ENCODE assay signal across 8 cellular contexts in the genomic region with DNA sequence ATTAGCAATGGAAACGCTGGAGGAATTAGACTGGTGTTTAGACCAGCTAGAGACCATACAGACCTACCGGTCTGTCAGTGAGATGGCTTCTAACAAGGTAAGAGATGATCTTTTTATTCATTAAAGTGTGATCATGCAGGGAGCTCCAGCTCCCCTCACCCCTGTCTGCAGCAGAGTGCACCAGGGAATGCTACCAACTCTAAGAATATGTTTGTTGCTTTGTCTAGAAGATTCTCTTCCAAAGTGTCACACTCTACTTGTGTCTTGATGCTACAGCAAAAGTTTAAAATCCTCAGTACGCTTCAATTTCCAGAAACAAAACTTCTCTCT.
DNase-seq lines count a peak whose midpoint lies in the region; ATAC-seq and TF ChIP-seq lines count a peak whose summit lies in the region.

No MANE protein-coding gene starts in this region.

- peak overlapping the region; percentile 69 for H3K4me3 ChIP-seq in AG04449 (ENCODE audit: low read depth, low read length)
- H3K4me3 ChIP-seq in HL-60 (replicated peaks; ENCODE audit: insufficient read depth, low read length), result peak overlapping the region; percentile 61
- H3K4me3 ChIP-seq in ectodermal cell (ENCODE audit: insufficient read depth, low read depth, low read length), result peak overlapping the region; percentile 17
- H3K4me3 ChIP-seq in naive thymus-derived CD4-positive, alpha-beta T cell (ENCODE audit: low read length), result peak overlapping the region; percentile 86

- H3K27ac Mint-ChIP-seq in naive thymus-derived CD4-positive, alpha-beta T cell, result peak overlapping the region; percentile 95 to 100 (median 98)

- peaks cover 24% of the 10 kb centered on the region for H3K4me1 ChIP-seq in ectodermal cell (ENCODE audit: control insufficient read depth, insufficient read depth, low read length)
- H3K4me1 ChIP-seq in naive thymus-derived CD4-positive, alpha-beta T cell (ENCODE audit: control insufficient read depth in 2 of 2, insufficient read depth in 2 of 2, low read length in 2 of 2), result peaks cover 37 to 42% of the 10 kb centered on the region in 2 donors

- DNase-seq in AG04449 (ENCODE audit: low read depth, low spot score), result no peak
- no peak for DNase-seq in HL-60 (ENCODE audit: low read depth in 1 of 2, low spot score in 1 of 2)
- peak in 2 of 9 donors; percentile 22 to 35 for DNase-seq in naive thymus-derived CD4-positive, alpha-beta T cell
- DNase-seq in ureter (ENCODE audit: low spot score), result no peak
- DNase-seq in SHP77 treated with DMSO at 0.1 percent for 48 hours (lab: John Stamatoyannopoulos, UW), result no peak
- DNase-seq in NCI-H69 (lab: John Stamatoyannopoulos, UW), result no peak

- TF ChIP-seq CTCF in AG04449 (IDR thresholded peaks at IDR 0.05; ENCODE audit: insufficient read depth, low read length, missing control alignments) (no peak), HL-60 (IDR thresholded peaks at IDR 0.05; ENCODE audit: insufficient read depth, low read length) (no peak)

- H3K9me3 ChIP-seq in ectodermal cell (ENCODE audit: control insufficient read depth, low read length), result no peaks in the 10 kb centered on the region
- no peaks in the 10 kb centered on the region for H3K9me3 ChIP-seq in naive thymus-derived CD4-positive, alpha-beta T cell (ENCODE audit: control insufficient read depth in 2 of 3, low read length in 3 of 3)

- CTCF ChIA-PET in AG04449 (lab: Yijun Ruan, JAX), result interaction anchor here (0.8 to 3.7 kb wide), 12 partner anchors 11 to 172 kb away, joined by 3 to 19 read pairs (median 6); no protein-coding TSS in a partner anchor
- CTCF ChIA-PET in naive thymus-derived CD4-positive, alpha-beta T cell (lab: Charles Lee), result interaction anchor here (1.3 to 6.1 kb wide), 6 partner anchors 9 to 113 kb away, joined by 4 to 38 read pairs (median 9); no protein-coding TSS in a partner anchor

- H3K9me3 Mint-ChIP-seq in naive thymus-derived CD4-positive, alpha-beta T cell, result no peaks in the 10 kb centered on the region

- POLR2A ChIA-PET in AG04449 (lab: Yijun Ruan, JAX), result interaction anchor here (0.7 to 2.0 kb wide), 5 partner anchors 10 to 104 kb away, joined by 3 to 8 read pairs (median 4); no protein-coding TSS in a partner anchor
- POLR2A ChIA-PET in naive thymus-derived CD4-positive, alpha-beta T cell (lab: Charles Lee), result interaction anchor here (0.7 to 7.5 kb wide), 21 partner anchors 10 to 1367 kb away, joined by 3 to 97 read pairs (median 6); no protein-coding TSS in a partner anchor

- intact Hi-C loops in naive thymus-derived CD4-positive, alpha-beta T cell (cut with micrococcal nuclease), result loop anchor here (1.0 to 10.0 kb wide), 18 partner anchors 8 to 1365 kb away; partner anchors contain the start of genes GADD45A (in 1 of the 2), IL12RB2 (in 1 of the 2), JAK1 (in 1 of the 2) and LEPR (in 1 of the 2)

- H3K36me3 ChIP-seq in ectodermal cell (ENCODE audit: control insufficient read depth, insufficient read depth, low read length), result no peaks in the 10 kb centered on the region
- no peaks in the 10 kb centered on the region for H3K36me3 ChIP-seq in naive thymus-derived CD4-positive, alpha-beta T cell (ENCODE audit: control insufficient read depth in 2 of 3, insufficient read depth in 3 of 3, low read length in 3 of 3)

- peak overlapping the region; percentile 90 to 99 (median 98) for H3K4me3 Mint-ChIP-seq in naive thymus-derived CD4-positive, alpha-beta T cell

- ATAC-seq in naive thymus-derived CD4-positive, alpha-beta T cell, result no peak
- no peak for ATAC-seq in HG03342 (IDR thresholded peaks at IDR 0.05; ENCODE audit: unreplicated experiment)

- no peaks in the 10 kb centered on the region for H3K27me3 Mint-ChIP-seq in naive thymus-derived CD4-positive, alpha-beta T cell

- H3K36me3 Mint-ChIP-seq in naive thymus-derived CD4-positive, alpha-beta T cell, result peaks cover 0 to 51% (median 4%) of the 10 kb centered on the region in 5 donors

- no peaks in the 10 kb centered on the region for H3K27me3 ChIP-seq in HL-60 (ENCODE audit: insufficient read depth, poor library complexity, severe bottlenecking)
- H3K27me3 ChIP-seq in ectodermal cell (ENCODE audit: control insufficient read depth, insufficient read depth, low read length, poor library complexity, severe bottlenecking), result peaks cover 5% of the 10 kb centered on the region
- H3K27me3 ChIP-seq in naive thymus-derived CD4-positive, alpha-beta T cell (ENCODE audit: control insufficient read depth in 2 of 2, insufficient read depth in 2 of 2, low read length in 2 of 2), result no peaks in the 10 kb centered on the region

- H3K27ac ChIP-seq in HL-60 (replicated peaks) (peak overlapping the region; percentile 78), ectodermal cell (ENCODE audit: insufficient read depth, low read depth, low read length, poor library complexity, severe bottlenecking) (no peak overlapping the region)
- H3K27ac ChIP-seq in naive thymus-derived CD4-positive, alpha-beta T cell (ENCODE audit: low read depth, low read length), result peak overlapping the region; percentile 92

- peaks cover 28 to 77% (median 60%) of the 10 kb centered on the region in 7 donors for H3K4me1 Mint-ChIP-seq in naive thymus-derived CD4-positive, alpha-beta T cell

- 5 to 22% methylated on average over 2 of the region's 3 CpGs for WGBS in ectodermal cell, 2 experiments

Comparison
In these comparisons a context has a peak if more than half of its experiments do, and no peak if none do; other contexts are left out.
1. H3K4me3 ChIP-seq: peak in every context shown above with its lines; median percentile 86 in naive thymus-derived CD4-positive, alpha-beta T cell; 69 in AG04449; 61 in HL-60; 17 in ectodermal cell.